In genomic region chr15:64251121-64251520, GRCh38 we compare ENCODE assay signal across 20 cellular contexts.
A peak's percentile ranks its signal among the peaks of the same experiment; 100 is the strongest.
DNase-seq lines count a peak whose midpoint lies in the region; ATAC-seq, FAIRE-seq and TF ChIP-seq lines count a peak whose summit lies in the region.
"Had no signal": no experiment of that assay in that cellular context is flagged by ENCODE, and none has a peak within 500 bp of the region (broad histone marks: within the 10 kb centered on the region; RNA-seq: fewer than 3 reads in every experiment).

No MANE protein-coding gene starts in this region.

- WGBS in K562 (ENCODE audit: insufficient coverage, low coverage, missing lambda C conversion rate), result 59% methylated on average over 2 of the region's 2 CpGs
- 94 to 96% (median 95%) methylated on average over 2 of the region's 2 CpGs for WGBS in psoas muscle, 3 donors

- H3K27ac Mint-ChIP-seq in activated naive CD4-positive, alpha-beta T cell treated with anti-CD3 and anti-CD28 coated beads, Interleukin-2, amount 50 U/mL, for 72 hours, result no peak overlapping the region
- H3K27ac Mint-ChIP-seq in progenitor cell of endocrine pancreas, result peak overlapping the region; percentile 15

- no peaks in the 10 kb centered on the region for H3K9me3 ChIP-seq in OCI-LY3 (ENCODE audit: insufficient read depth, low read length)
- no peaks in the 10 kb centered on the region for H3K9me3 ChIP-seq in K562 (replicated peaks; ENCODE audit: control insufficient read depth, insufficient read depth, low read depth, low read length)
- H3K9me3 ChIP-seq in psoas muscle, result no peaks in the 10 kb centered on the region
- H3K9me3 ChIP-seq: adrenal gland, HAP-1, ovary had no signal

- H3K9me3 Mint-ChIP-seq in activated naive CD4-positive, alpha-beta T cell treated with anti-CD3 and anti-CD28 coated beads, Interleukin-2, amount 50 U/mL, for 72 hours, result no peaks in the 10 kb centered on the region
- peaks cover 2% of the 10 kb centered on the region for H3K9me3 Mint-ChIP-seq in progenitor cell of endocrine pancreas (ENCODE audit: low read depth)
- H3K9me3 Mint-ChIP-seq: mesothelial cell of epicardium had no signal

- TF ChIP-seq CTCF in OCI-LY3 (IDR thresholded peaks at IDR 0.05; ENCODE audit: low read depth, low read length), result no peak
- no peak for TF ChIP-seq CTCF in K562 (IDR thresholded peaks at IDR 0.05 in 2 of 3, conservative IDR thresholded peaks at IDR 0.05 in 1 of 3; ENCODE audit: insufficient read depth in 2 of 3, low read depth in 1 of 3, low read length in 3 of 3)
- TF ChIP-seq CTCF in progenitor cell of endocrine pancreas (IDR thresholded peaks at IDR 0.05; ENCODE audit: unreplicated experiment), result no peak
- no peak for TF ChIP-seq CTCF in psoas muscle (IDR thresholded peaks at IDR 0.05)

- CTCF ChIA-PET in K562 (lab: Yijun Ruan, JAX; ENCODE audit: low intra/inter-chr PET ratio), result no interaction called here

- H3K4me1 ChIP-seq in OCI-LY3 (ENCODE audit: low read length), result peaks cover 44% of the 10 kb centered on the region
- peaks cover 0 to 18% of the 10 kb centered on the region in 2 experiments; a peak in 4 of 5 replicates for H3K4me1 ChIP-seq in K562 (replicated peaks in 1 of 2; ENCODE audit: control insufficient read depth in 2 of 2, insufficient read depth in 2 of 2, low read length in 2 of 2)
- H3K4me1 ChIP-seq in psoas muscle, result peaks cover 10% of the 10 kb centered on the region

- H3K4me3 ChIP-seq in OCI-LY3 (ENCODE audit: low read length) (no peak overlapping the region), K562 (no peak overlapping the region), psoas muscle (no peak overlapping the region)
- H3K4me3 ChIP-seq: adrenal gland, HAP-1, ovary, skin epidermis had no signal

- FAIRE-seq in K562 (lab: Jason Lieb, UNC), result no peak

- H4K20me1 ChIP-seq in OCI-LY3 (ENCODE audit: insufficient read depth, low read length) (no peaks in the 10 kb centered on the region), K562 (replicated peaks; ENCODE audit: control insufficient read depth, insufficient read depth, low read length) (no peaks in the 10 kb centered on the region)

- peak overlapping the region; percentile 20; the same call in 1 of the 2 replicates for H3K4me2 ChIP-seq in OCI-LY3 (ENCODE audit: low read length)
- H3K4me2 ChIP-seq in K562 (ENCODE audit: insufficient read depth, low read length), result no peak overlapping the region

- H3K27ac ChIP-seq in OCI-LY3 (ENCODE audit: low read length) (no peak overlapping the region), K562 (ENCODE audit: extremely low read depth, low read depth, low read length) (no peak overlapping the region), psoas muscle (no peak overlapping the region)
- H3K27ac ChIP-seq: adrenal gland, ovary, skin epidermis had no signal

- TF ChIP-seq EP300 in K562 (IDR thresholded peaks at IDR 0.05; ENCODE audit: low read length), result no peak

- BruUV-seq in K562 (replicated peaks; lab: Mats Ljungman, UMichigan), result no TSS peak

- intact Hi-C loops in K562 (cut with micrococcal nuclease), result no loop called here
- intact Hi-C loops in psoas muscle (cut with DNase I), result no loop called here

- no peaks in the 10 kb centered on the region for H3K27me3 ChIP-seq in OCI-LY3 (ENCODE audit: low read depth, low read length)
- no peaks in the 10 kb centered on the region for H3K27me3 ChIP-seq in K562 (ENCODE audit: control insufficient read depth in 2 of 2, insufficient read depth in 2 of 2, low read length in 2 of 2)
- H3K27me3 ChIP-seq in psoas muscle (ENCODE audit: insufficient read depth in 3 of 3, low read length in 2 of 3), result no peaks in the 10 kb centered on the region
- H3K27me3 ChIP-seq: adrenal gland, ovary had no signal

- DNase-seq in activated naive CD4-positive, alpha-beta T cell treated with Interleukin-2 at 50 U/mL for 16 hours, result peak; percentile 20
- no peak for DNase-seq in activated naive CD4-positive, alpha-beta T cell treated with anti-CD3 and anti-CD28 coated beads, Interleukin-2, amount 50 U/mL, for 72 hours (ENCODE audit: low spot score in 2 of 2)
- no peak for DNase-seq in K562 (ENCODE audit: extremely low read depth in 1 of 4, low spot score in 3 of 4)
- DNase-seq in progenitor cell of endocrine pancreas (ENCODE audit: low spot score, unreplicated experiment), result no peak
- DNase-seq in NCI-H1105 (lab: John Stamatoyannopoulos, UW), result no peak
- DNase-seq in psoas muscle, result no peak
- DNase-seq: adrenal gland; cortex of kidney; DMS 273 treated with DMSO at 0.1 percent for 48 hours; islet precursor cell; KBM-7; NCI-H1105 treated with DMSO at 0.1 percent for 48 hours; NCI-H226; ovary; stimulated activated naive CD4-positive, alpha-beta T cell treated with Interleukin-2 at 50 U/mL for 16 hours had no signal

- H3K4me1 Mint-ChIP-seq in progenitor cell of endocrine pancreas (ENCODE audit: low read depth), result peaks cover 39% of the 10 kb centered on the region

- H3K9ac ChIP-seq in OCI-LY3 (ENCODE audit: low read length) (no peak overlapping the region), K562 (ENCODE audit: insufficient read depth in 1 of 2, low read depth in 2 of 2, low read length in 2 of 2) (no peak overlapping the region)

- H3K36me3 ChIP-seq in OCI-LY3 (replicated peaks; ENCODE audit: low read depth, low read length), result peaks cover 3% of the 10 kb centered on the region
- 0 out of 3 replicates have a peak, but pooled peaks cover 3% of the 10 kb centered on the region for H3K36me3 ChIP-seq in K562 (ENCODE audit: control insufficient read depth, insufficient read depth, low read length)
- peaks cover 0 to 3% of the 10 kb centered on the region in 2 donors for H3K36me3 ChIP-seq in psoas muscle (ENCODE audit: insufficient read depth in 1 of 2, low read depth in 1 of 2)
- H3K36me3 ChIP-seq: adrenal gland, ovary had no signal

- POLR2A ChIA-PET in K562 (lab: Yijun Ruan, JAX), result interaction anchor here (0.7 to 4.8 kb wide), 5 partner anchors 8 to 118 kb away, joined by 3 to 30 read pairs (median 5); no protein-coding TSS in a partner anchor

- ATAC-seq in activated naive CD4-positive, alpha-beta T cell treated with anti-CD3 and anti-CD28 coated beads, Interleukin-2, amount 50 U/mL, for 72 hours, result no peak
- no peak for ATAC-seq in K562
- ATAC-seq in HG03442 (IDR thresholded peaks at IDR 0.05; ENCODE audit: unreplicated experiment), result no peak
- ATAC-seq in psoas muscle, result no peak

- in situ Hi-C loops in K562 (cut with MboI), result no loop called here

- no peak for TF ChIP-seq POLR2A in K562 (conservative IDR thresholded peaks at IDR 0.05)

- no peak overlapping the region for H2AFZ ChIP-seq in OCI-LY3 (ENCODE audit: low read depth, low read length)
- no peak overlapping the region for H2AFZ ChIP-seq in K562 (ENCODE audit: low read depth, low read length)

- H3K4me3 Mint-ChIP-seq in progenitor cell of endocrine pancreas (ENCODE audit: low read depth), result no peak overlapping the region
- H3K4me3 Mint-ChIP-seq: mesothelial cell of epicardium had no signal

- H3K9me1 ChIP-seq in K562 (ENCODE audit: control insufficient read depth, insufficient read depth, low read length), result no peaks in the 10 kb centered on the region

- H3K36me3 Mint-ChIP-seq in activated naive CD4-positive, alpha-beta T cell treated with anti-CD3 and anti-CD28 coated beads, Interleukin-2, amount 50 U/mL, for 72 hours, result peaks cover 4 to 17% of the 10 kb centered on the region in 2 donors
- peaks cover 8% of the 10 kb centered on the region for H3K36me3 Mint-ChIP-seq in progenitor cell of endocrine pancreas (ENCODE audit: insufficient read depth)

- no peak for TF ChIP-seq RAD21 in K562 (CRISPR knock-in tag; conservative IDR thresholded peaks at IDR 0.05 in 1 of 2, IDR thresholded peaks at IDR 0.05 in 1 of 2)

- no peaks in the 10 kb centered on the region for H3K79me2 ChIP-seq in OCI-LY3 (ENCODE audit: low read length)
- H3K79me2 ChIP-seq in K562 (ENCODE audit: control insufficient read depth, insufficient read depth, low read length), result peaks cover 2% of the 10 kb centered on the region; the same call in 1 of the 3 replicates

- H3K27me3 Mint-ChIP-seq in progenitor cell of endocrine pancreas, result no peaks in the 10 kb centered on the region

TF ChIP-seq in K562, 482 proteins besides CTCF, POLR2A, EP300 and RAD21:
- TF ChIP-seq RFX5 (IDR thresholded peaks at IDR 0.05; ENCODE audit: low read depth, low read length), result no peak
- TF ChIP-seq JUNB (CRISPR knock-in tag; conservative IDR thresholded peaks at IDR 0.05), result no peak
- TF ChIP-seq SREBF1 (IDR thresholded peaks at IDR 0.05; ENCODE audit: borderline replicate concordance, low read depth, low read length), result no peak
- peak; percentile 43 for TF ChIP-seq RFX1 (IDR thresholded peaks at IDR 0.05)
- no peak for TF ChIP-seq ZNF324 (CRISPR knock-in tag; IDR thresholded peaks at IDR 0.05)
TF ChIP-seq in K562: peak in this region for 1.
